22 cellular contexts compared by ENCODE assay signal in genomic region chr3:67037615-67038014, GRCh38. TPM values are rescaled to one million over a fixed set of nuclear protein-coding genes. Genes with fewer than 3 reads are reported as not detected.
DNase-seq lines count a peak whose midpoint lies in the region; ATAC-seq, FAIRE-seq and TF ChIP-seq lines count a peak whose summit lies in the region.
"Had no signal": no experiment of that assay in that cellular context is flagged by ENCODE, and none has a peak within 500 bp of the region (broad histone marks: within the 10 kb centered on the region; RNA-seq: fewer than 3 reads in every experiment).

No MANE protein-coding gene starts in this region.

- no peak for TF ChIP-seq EP300 in GM12878 (IDR thresholded peaks at IDR 0.05; ENCODE audit: borderline replicate concordance in 1 of 2, control insufficient read depth in 1 of 2, low read depth in 2 of 2, low read length in 2 of 2)

- H4K8ac ChIP-seq in IMR-90 (ENCODE audit: low read depth in 2 of 2, low read length in 2 of 2): no peak overlapping the region

- BruUV-seq in IMR-90 (replicated peaks; lab: Mats Ljungman, UMichigan) (no TSS peak), GM12878 (replicated peaks; lab: Mats Ljungman, UMichigan) (no TSS peak)

- H3K36me3 ChIP-seq in IMR-90 (ENCODE audit: control insufficient read depth, insufficient read depth, low read length) (no peaks in the 10 kb centered on the region), GM12878 (ENCODE audit: control insufficient read depth in 2 of 2, insufficient read depth in 2 of 2, low read length in 1 of 2) (no peaks in the 10 kb centered on the region), heart left ventricle (no peaks in the 10 kb centered on the region), tibial artery (no peaks in the 10 kb centered on the region)
- H3K36me3 ChIP-seq: colonic mucosa had no signal

- no peaks in the 10 kb centered on the region for H3K27me3 Mint-ChIP-seq in CD14-positive monocyte (ENCODE audit: low read depth in 3 of 3)
- H3K27me3 Mint-ChIP-seq: activated naive CD8-positive, alpha-beta T cell treated with anti-CD3 and anti-CD28 coated beads, Interleukin-2, amount 10 ng/mL, durations not matched to agents 7 days and 5 days; B cell; naive thymus-derived CD4-positive, alpha-beta T cell had no signal

- H2BK15ac ChIP-seq in IMR-90 (ENCODE audit: low read depth, low read length): no peak overlapping the region

- H3K23ac ChIP-seq in IMR-90 (ENCODE audit: low read depth, low read length): no peak overlapping the region

- FAIRE-seq in GM12878 (lab: Jason Lieb, UNC): no peak
- FAIRE-seq: HTR-8/SVneo had no signal

- intact Hi-C loops in CD14-positive monocyte (cut with micrococcal nuclease) (no loop called here), IMR-90 (cut with micrococcal nuclease) (loop anchor here (1.0 kb wide), 2 partner anchors 65 to 99 kb away; no protein-coding TSS in a partner anchor), GM12878 (cut with micrococcal nuclease; ENCODE audit: unreplicated experiment) (loop anchor here (2.0 kb wide), 1 partner anchor 65 kb away; no protein-coding TSS in a partner anchor), heart left ventricle (cut with DNase I) (loop anchor here (1.0 to 10.0 kb wide), 5 partner anchors 45 to 65 kb away; no protein-coding TSS in a partner anchor), tibial artery (cut with DNase I; ENCODE audit: low total_unique reads) (no loop called here)

- no peak overlapping the region for H4K91ac ChIP-seq in IMR-90 (ENCODE audit: insufficient read depth, low read depth, low read length)

- dilution Hi-C loops in IMR-90 (cut with HindIII; ENCODE audit: low sequenced_read_pairs, unreplicated experiment): no loop called here

- H2AK5ac ChIP-seq in IMR-90 (ENCODE audit: low read depth, low read length): no peak overlapping the region

- RAD21 ChIA-PET in GM12878 (lab: Charles Lee; ENCODE audit: unreplicated experiment): no interaction called here

- no peak overlapping the region for H4K5ac ChIP-seq in IMR-90 (ENCODE audit: low read depth, low read length)

- CTCF ChIA-PET in IMR-90 (lab: Yijun Ruan, JAX): interaction anchor here (1.5 to 1.7 kb wide), 2 partner anchors 65 to 69 kb away, joined by 3 to 8 read pairs; no protein-coding TSS in a partner anchor
- CTCF ChIA-PET in GM12878 (lab: Yijun Ruan, JAX): interaction anchor here (0.7 to 2.1 kb wide), 4 partner anchors 8 to 66 kb away, joined by 3 to 13 read pairs (median 8); no protein-coding TSS in a partner anchor

- TF ChIP-seq CTCF in CD14-positive monocyte (IDR thresholded peaks at IDR 0.05) (peak; percentile 14), IMR-90 (conservative IDR thresholded peaks at IDR 0.05; ENCODE audit: low read depth, low read length) (peak; percentile 44), GM12878 (IDR thresholded peaks at IDR 0.05 in 2 of 3, conservative IDR thresholded peaks at IDR 0.05 in 1 of 3; ENCODE audit: control insufficient read depth in 2 of 3, extremely low read depth in 1 of 3, insufficient read depth in 1 of 3, low read depth in 3 of 3, low read length in 3 of 3) (peak in 1 of 3 experiments; percentile 8; a peak in 2 of 6 replicates), heart left ventricle (IDR thresholded peaks at IDR 0.05) (peak in 9 of 12 donors; percentile 13 to 40 (median 24)), tibial artery (IDR thresholded peaks at IDR 0.05) (no peak)

- H2BK5ac ChIP-seq in IMR-90 (ENCODE audit: low read depth, low read length, poor library complexity, severe bottlenecking): no peak overlapping the region

- no peak overlapping the region for H2AK9ac ChIP-seq in IMR-90 (replicated peaks; ENCODE audit: low read depth, low read length, poor library complexity)

- ATAC-seq in IMR-90 (ENCODE audit: low read depth) (peak; percentile 48; the same call in 1 of the 2 replicates), GM12878 (no peak), heart left ventricle (peak in 1 of 4 donors; percentile 51), GM18519 (IDR thresholded peaks at IDR 0.05; ENCODE audit: low FRiP score, unreplicated experiment) (no peak), HG03520 (IDR thresholded peaks at IDR 0.05; ENCODE audit: unreplicated experiment) (no peak)
- ATAC-seq: HCT116; naive thymus-derived CD4-positive, alpha-beta T cell; stimulated activated naive CD8-positive, alpha-beta T cell treated with anti-CD3 and anti-CD28 coated beads, Interleukin-15, amount 100 ng/mL, for 72 hours had no signal

- TF ChIP-seq RAD21 in IMR-90 (IDR thresholded peaks at IDR 0.05; ENCODE audit: low read length): peak; percentile 54
- TF ChIP-seq RAD21 in GM12878 (IDR thresholded peaks at IDR 0.05; ENCODE audit: insufficient read depth, low read depth, low read length): peak; percentile 47

- H3K79me2 ChIP-seq in GM12878 (ENCODE audit: control insufficient read depth, insufficient read depth, low read length): no peaks in the 10 kb centered on the region

- no peak for DNase-seq in CD14-positive monocyte (ENCODE audit: low spot score)
- peak; percentile 35 for DNase-seq in IMR-90
- DNase-seq in GM12878 (ENCODE audit: low read depth, low spot score): no peak
- DNase-seq in heart left ventricle: no peak
- no peak for DNase-seq in SK-N-DZ (ENCODE audit: low spot score)
- DNase-seq in tibial artery: no peak
- DNase-seq: activated naive CD8-positive, alpha-beta T cell treated with anti-CD3 and anti-CD28 coated beads, Interleukin-2, amount 10 ng/mL, durations not matched to agents 7 days and 5 days; colonic mucosa; EL; foreskin melanocyte; NCI-H1436; NCI-H526; right cardiac atrium; SIG-M5; stimulated activated naive CD8-positive, alpha-beta T cell treated with anti-CD3 and anti-CD28 coated beads, Interleukin-15, amount 100 ng/mL, for 72 hours had no signal

- H3K4me1 ChIP-seq in IMR-90 (ENCODE audit: control insufficient read depth, insufficient read depth, low read length) (no peaks in the 10 kb centered on the region), GM12878 (ENCODE audit: control insufficient read depth, insufficient read depth, low read length) (no peaks in the 10 kb centered on the region), heart left ventricle (no peaks in the 10 kb centered on the region), tibial artery (no peaks in the 10 kb centered on the region)
- H3K4me1 ChIP-seq: colonic mucosa had no signal

- no peak overlapping the region for H3K14ac ChIP-seq in IMR-90 (replicated peaks; ENCODE audit: low read depth, low read length)

- SMC1A ChIA-PET in GM12878 (lab: Charles Lee; ENCODE audit: uncharacterized antibody, unreplicated experiment): interaction anchor here (1.0 to 2.2 kb wide), 5 partner anchors 9 to 99 kb away, joined by 3 to 14 read pairs (median 6); no protein-coding TSS in a partner anchor

- H3K4me3 ChIP-seq in IMR-90 (ENCODE audit: insufficient read depth, low read depth, low read length): no peak overlapping the region
- no peak overlapping the region for H3K4me3 ChIP-seq in GM12878
- H3K4me3 ChIP-seq in heart left ventricle: no peak overlapping the region
- H3K4me3 ChIP-seq in tibial artery: no peak overlapping the region
- H3K4me3 ChIP-seq: colonic mucosa had no signal

- in situ Hi-C loops in IMR-90 (cut with MboI; ENCODE audit: low sequenced_read_pairs) (loop anchor here (10.0 kb wide), 1 partner anchor 63 kb away; no protein-coding TSS in a partner anchor), GM12878 (cut with MboI) (no loop called here)

- no peak overlapping the region for H3K4me3 Mint-ChIP-seq in CD14-positive monocyte
- H3K4me3 Mint-ChIP-seq: activated naive CD8-positive, alpha-beta T cell treated with anti-CD3 and anti-CD28 coated beads, Interleukin-2, amount 10 ng/mL, durations not matched to agents 7 days and 5 days; B cell; naive thymus-derived CD4-positive, alpha-beta T cell; stimulated activated naive CD8-positive, alpha-beta T cell treated with anti-CD3 and anti-CD28 coated beads, Interleukin-15, amount 100 ng/mL, for 72 hours had no signal

- TF ChIP-seq POLR2A in IMR-90 (IDR thresholded peaks at IDR 0.05; ENCODE audit: low read depth, low read length) (no peak), GM12878 (IDR thresholded peaks at IDR 0.05; ENCODE audit: low read depth, low read length) (no peak), heart left ventricle (IDR thresholded peaks at IDR 0.05) (no peak)

- 63% methylated on average over 4 of the region's 4 CpGs; no CpG with 5 or more reads in 1 of the 2 experiments for WGBS in IMR-90 (ENCODE audit: extremely low coverage in 2 of 2, insufficient read length in 1 of 2), 2 experiments
- WGBS in GM12878 (ENCODE audit: insufficient coverage, insufficient replicate concordance, low lambda C conversion rate, missing lambda C conversion rate): 27% methylated on average over 4 of the region's 4 CpGs
- 30 to 46% (median 40%) methylated on average over 4 of the region's 4 CpGs for WGBS in heart left ventricle, 4 donors

- no peak overlapping the region for H3K56ac ChIP-seq in IMR-90 (ENCODE audit: extremely low read depth, insufficient read depth, low read length)

- no peak overlapping the region for H3K4ac ChIP-seq in IMR-90 (ENCODE audit: low read depth, low read length)

- H3K18ac ChIP-seq in IMR-90 (ENCODE audit: low read depth, low read length): no peak overlapping the region

- H2BK20ac ChIP-seq in IMR-90 (ENCODE audit: low read depth, low read length): no peak overlapping the region

- no peaks in the 10 kb centered on the region for H3K9me1 ChIP-seq in IMR-90 (ENCODE audit: insufficient read depth, low read length)

- H3K36me3 Mint-ChIP-seq in CD14-positive monocyte: no peaks in the 10 kb centered on the region
- H3K36me3 Mint-ChIP-seq: naive thymus-derived CD4-positive, alpha-beta T cell had no signal

- H3K27me3 ChIP-seq in IMR-90 (ENCODE audit: control insufficient read depth, insufficient read depth, low read length) (no peaks in the 10 kb centered on the region; the same call in none of the 2 replicates), GM12878 (replicated peaks in 1 of 2; ENCODE audit: control insufficient read depth in 2 of 2, insufficient read depth in 2 of 2, low read length in 1 of 2) (no peaks in the 10 kb centered on the region), heart left ventricle (no peaks in the 10 kb centered on the region), tibial artery (no peaks in the 10 kb centered on the region)
- H3K27me3 ChIP-seq: colonic mucosa had no signal

- H3K27ac ChIP-seq in IMR-90 (ENCODE audit: insufficient read depth, low read length) (no peak overlapping the region), GM12878 (ENCODE audit: control insufficient read depth, insufficient read depth) (no peak overlapping the region), heart left ventricle (no peak overlapping the region), tibial artery (no peak overlapping the region)
- H3K27ac ChIP-seq: colonic mucosa, VCaP had no signal

- no peaks in the 10 kb centered on the region for H3K9me3 Mint-ChIP-seq in CD14-positive monocyte
- H3K9me3 Mint-ChIP-seq: activated naive CD8-positive, alpha-beta T cell treated with anti-CD3 and anti-CD28 coated beads, Interleukin-2, amount 10 ng/mL, durations not matched to agents 7 days and 5 days; naive thymus-derived CD4-positive, alpha-beta T cell; stimulated activated naive CD8-positive, alpha-beta T cell treated with anti-CD3 and anti-CD28 coated beads, Interleukin-15, amount 100 ng/mL, for 72 hours had no signal

- H3K4me2 ChIP-seq in IMR-90 (ENCODE audit: low read depth, low read length) (no peak overlapping the region), GM12878 (ENCODE audit: control insufficient read depth, insufficient read depth) (no peak overlapping the region)

- no peak overlapping the region for H2BK120ac ChIP-seq in IMR-90 (ENCODE audit: low read depth, low read length)

- H4K20me1 ChIP-seq in IMR-90 (ENCODE audit: insufficient read depth, low read length): no peaks in the 10 kb centered on the region
- H4K20me1 ChIP-seq in GM12878 (ENCODE audit: control insufficient read depth, insufficient read depth): no peaks in the 10 kb centered on the region

- no peaks in the 10 kb centered on the region for H3K79me1 ChIP-seq in IMR-90 (ENCODE audit: low read depth in 1 of 2, low read length in 2 of 2)

- H3K9ac ChIP-seq in IMR-90 (ENCODE audit: low read depth, low read length): no peak overlapping the region
- no peak overlapping the region for H3K9ac ChIP-seq in GM12878 (ENCODE audit: control insufficient read depth, insufficient read depth, low read length)

- POLR2A ChIA-PET in IMR-90 (lab: Charles Lee; ENCODE audit: unreplicated experiment) (no interaction called here), GM12878 (lab: Charles Lee) (no interaction called here)

- H2AFZ ChIP-seq in IMR-90 (replicated peaks; ENCODE audit: low read length, poor library complexity): no peak overlapping the region
- no peak overlapping the region for H2AFZ ChIP-seq in GM12878 (ENCODE audit: control insufficient read depth, low read depth, low read length)

- H3K9me3 ChIP-seq in IMR-90 (ENCODE audit: control insufficient read depth, insufficient read depth, low read length) (no peaks in the 10 kb centered on the region), GM12878 (replicated peaks; ENCODE audit: control insufficient read depth, insufficient read depth, low read length) (no peaks in the 10 kb centered on the region; the same call in 2 of the 3 replicates), heart left ventricle (no peaks in the 10 kb centered on the region), tibial artery (no peaks in the 10 kb centered on the region)
- H3K9me3 ChIP-seq: colonic mucosa had no signal

- H3K4me1 Mint-ChIP-seq in CD14-positive monocyte: no peaks in the 10 kb centered on the region
- H3K4me1 Mint-ChIP-seq: activated naive CD8-positive, alpha-beta T cell treated with anti-CD3 and anti-CD28 coated beads, Interleukin-2, amount 10 ng/mL, durations not matched to agents 7 days and 5 days; naive thymus-derived CD4-positive, alpha-beta T cell; stimulated activated naive CD8-positive, alpha-beta T cell treated with anti-CD3 and anti-CD28 coated beads, Interleukin-15, amount 100 ng/mL, for 72 hours had no signal

- H3K27ac Mint-ChIP-seq in CD14-positive monocyte: no peak overlapping the region
- H3K27ac Mint-ChIP-seq: activated naive CD8-positive, alpha-beta T cell treated with anti-CD3 and anti-CD28 coated beads, Interleukin-2, amount 10 ng/mL, durations not matched to agents 7 days and 5 days; B cell; naive thymus-derived CD4-positive, alpha-beta T cell; stimulated activated naive CD8-positive, alpha-beta T cell treated with anti-CD3 and anti-CD28 coated beads, Interleukin-15, amount 100 ng/mL, for 72 hours had no signal

RNA-seq across cellular contexts. Expression of gene KBTBD8, which starts 39.5 kb away (rescaled TPM):
- polyA plus RNA-seq in CD14-positive monocyte: 1 to 10 TPM; 3.0 to 3.2 TPM
- total RNA-seq in IMR-90 (2012; rRNA removed): 8.6 and 15.0 TPM in 2 replicates
- polyA plus RNA-seq in IMR-90 (2012; rRNA removed): 1.5 and 1.8 TPM in 2 replicates
- polyA plus RNA-seq in IMR-90 (2012; cell fraction: cytosol; rRNA removed): 0.28 and 0.75 TPM in 2 replicates
- 1.1 and 9.5 TPM in 2 replicates for polyA plus RNA-seq in IMR-90 (2012; cell fraction: nucleus; rRNA removed; ENCODE audit: low replicate concordance)
- 9.7 and 10.0 TPM in 2 replicates for total RNA-seq in GM12878 (2013; cell fraction: nucleolus; rRNA removed)
- 33.2 and 38.5 TPM in 2 replicates for total RNA-seq in GM12878 (2014; rRNA removed)
- 35.7 and 35.8 TPM in 2 replicates for total RNA-seq in GM12878 (2014; rRNA removed; fragmentation: Illumina TruSeq; extraction: Trizol)
- total RNA-seq in GM12878 (2021): 27.6 and 28.8 TPM in 2 replicates
- polyA plus RNA-seq in GM12878 (2011; ENCODE audit: low read depth): 16.2 TPM
- polyA plus RNA-seq in GM12878 (2011; rRNA removed): 44.4 and 54.1 TPM in 2 replicates
- 13.8 and 16.4 TPM in 2 replicates for polyA plus RNA-seq in GM12878 (2011; cell fraction: cytosol; rRNA removed)
- polyA plus RNA-seq in GM12878 (2011; cell fraction: nucleus; rRNA removed): 11.6 and 14.3 TPM in 2 replicates
- polyA plus RNA-seq in GM12878 (2012): 10.7 and 19.6 TPM in 2 replicates
- polyA plus RNA-seq in GM12878 (2014; fragmentation: Illumina TruSeq; extraction: Trizol): 24.4 and 34.5 TPM in 2 replicates
- 1 to 10 TPM; 8.5 to 9.2 TPM for polyA plus RNA-seq in GM12878 (2014; fragmentation: Nextera tagmentation; extraction: Ambion mirVana)
- 13.6 and 14.3 TPM in 2 replicates for polyA plus RNA-seq in GM12878 (2014; rRNA removed)
- polyA plus RNA-seq in GM12878 (2016; fragmentation: Nextera tagmentation; extraction: Ambion mirVana): 10 to 100 TPM; 11.9 to 13.5 TPM
- 40.0 and 87.9 TPM in 2 replicates for polyA minus RNA-seq in GM12878 (2011; rRNA and poly(A)+ RNA removed)
- 26.6 and 32.5 TPM in 2 replicates for polyA minus RNA-seq in GM12878 (2011; cell fraction: cytosol; rRNA and poly(A)+ RNA removed)
- polyA minus RNA-seq in GM12878 (2011; cell fraction: nucleus; rRNA and poly(A)+ RNA removed): 17.2 and 22.4 TPM in 2 replicates
- 1 to 10 TPM; 2.4 to 9.0 (median 6.4) TPM for total RNA-seq in heart left ventricle
- 1 to 10 TPM in 1 of 2 donors, under 1 TPM in 1; 0.99 to 6.1 TPM for polyA plus RNA-seq in heart left ventricle
- 3.3 and 10.4 TPM in 2 replicates for polyA plus RNA-seq in SK-N-DZ (2014; cell fraction: cytosol; rRNA removed)
- 2.0 and 4.6 TPM in 2 replicates for polyA plus RNA-seq in SK-N-DZ (2014; cell fraction: nucleus; rRNA removed)

Comparison
In these comparisons a context has a peak if more than half of its experiments do, and no peak if none do; other contexts are left out.
1. CTCF ChIP-seq: peak in CD14-positive monocyte (single experiment), IMR-90 (single experiment) and heart left ventricle (9 of 12); none in tibial artery (0 of 2).
2. intact Hi-C loops: an anchor here in IMR-90 (1.0 kb wide), GM12878 (2.0 kb wide) and heart left ventricle (1.0 to 10.0 kb wide); none called in CD14-positive monocyte and tibial artery.